Comparison of ENCODE assay signal across 9 cellular contexts in genomic region chr6:165663736-165664552, GRCh38. TPM values are rescaled to one million over a fixed set of nuclear protein-coding genes. Genes with fewer than 3 reads are reported as not detected.
DNase-seq lines count a peak whose midpoint lies in the region; ATAC-seq and TF ChIP-seq lines count a peak whose summit lies in the region.
"Had no signal": no experiment of that assay in that cellular context is flagged by ENCODE, and none has a peak within 500 bp of the region (broad histone marks: within the 10 kb centered on the region; RNA-seq: fewer than 3 reads in every experiment).

No MANE protein-coding gene starts in this region.

- no peak overlapping the region for H3K27ac Mint-ChIP-seq in nephron progenitor cell

- no peaks in the 10 kb centered on the region for H4K20me1 ChIP-seq in KMS-11 (ENCODE audit: insufficient read depth)

- no peaks in the 10 kb centered on the region for H3K4me1 ChIP-seq in KMS-11 (ENCODE audit: low read depth, poor library complexity, severe bottlenecking)
- peaks cover 25 to 54% (median 31%) of the 10 kb centered on the region in 3 donors for H3K4me1 ChIP-seq in esophagus squamous epithelium

- no peaks in the 10 kb centered on the region for H3K9me3 ChIP-seq in esophagus squamous epithelium

- peaks cover 59% of the 10 kb centered on the region for H3K27me3 Mint-ChIP-seq in nephron progenitor cell (ENCODE audit: low read depth, poor library complexity)

- peak overlapping the region; percentile 73; the same call in 1 of the 2 replicates for H2AFZ ChIP-seq in KMS-11 (ENCODE audit: low read depth)

- peak overlapping the region; percentile 39; the same call in 1 of the 2 replicates for H3K4me2 ChIP-seq in KMS-11

- no peaks in the 10 kb centered on the region for H3K9me3 Mint-ChIP-seq in nephron progenitor cell

- no peaks in the 10 kb centered on the region for H3K36me3 ChIP-seq in KMS-11 (ENCODE audit: insufficient read depth)
- H3K36me3 ChIP-seq in esophagus squamous epithelium, result no peaks in the 10 kb centered on the region

- WGBS in esophagus squamous epithelium, 2 donors, result 5 to 7% methylated on average over 25 to 27 of the region's 48 CpGs

- intact Hi-C loops in esophagus squamous epithelium (cut with DNase I), result no loop called here

- H3K27ac ChIP-seq in KMS-11, result no peak overlapping the region
- H3K27ac ChIP-seq in esophagus squamous epithelium, result peak overlapping the region in 1 of 4 donors; percentile 46

- H3K36me3 Mint-ChIP-seq in nephron progenitor cell (ENCODE audit: low read depth), result no peaks in the 10 kb centered on the region

- peaks cover 43% of the 10 kb centered on the region for H3K4me1 Mint-ChIP-seq in nephron progenitor cell

- no peak for TF ChIP-seq CTCF in KMS-11 (conservative IDR thresholded peaks at IDR 0.05; ENCODE audit: low read depth, low read length)
- no peak for TF ChIP-seq CTCF in esophagus squamous epithelium (IDR thresholded peaks at IDR 0.05)
- TF ChIP-seq CTCF in nephron progenitor cell (IDR thresholded peaks at IDR 0.05), result no peak

- no peaks in the 10 kb centered on the region for H3K27me3 ChIP-seq in KMS-11 (ENCODE audit: insufficient read depth, low read depth)
- peaks cover 15 to 100% (median 22%) of the 10 kb centered on the region in 4 donors for H3K27me3 ChIP-seq in esophagus squamous epithelium

- H3K9ac ChIP-seq in KMS-11, result no peak overlapping the region

- H3K4me3 Mint-ChIP-seq in nephron progenitor cell, result peak overlapping the region; percentile 85

- in situ Hi-C loops in ACHN (cut with HindIII; ENCODE audit: low pct_ligation_motif_present, low pct_unique_long_range_greater_than_20kb, low sequenced_read_pairs), result no loop called here

- no peak overlapping the region for H3K4me3 ChIP-seq in KMS-11 (IDR thresholded peaks at IDR 0.05; ENCODE audit: insufficient read depth, low read depth, low read length)
- H3K4me3 ChIP-seq in esophagus squamous epithelium, result peak overlapping the region; percentile 32 to 65 (median 46)

- no peak for TF ChIP-seq POLR2A in esophagus squamous epithelium (IDR thresholded peaks at IDR 0.05)

- H3K79me2 ChIP-seq in KMS-11 (ENCODE audit: insufficient read depth, low read depth), result no peaks in the 10 kb centered on the region

- DNase-seq in ACHN (peak; percentile 37), esophagus squamous epithelium (lab: John Stamatoyannopoulos, UW) (no peak), nephron progenitor cell (peak; percentile 43), NCI-H146 (lab: John Stamatoyannopoulos, UW) (no peak)
- DNase-seq: GF-D8 had no signal

- ATAC-seq in HG03095 (IDR thresholded peaks at IDR 0.05; ENCODE audit: unreplicated experiment), result no peak
- ATAC-seq in GM19467 (IDR thresholded peaks at IDR 0.05; ENCODE audit: unreplicated experiment), result no peak
- no peak for ATAC-seq in HG03469 (IDR thresholded peaks at IDR 0.05; ENCODE audit: unreplicated experiment)

RNA-seq across cellular contexts. Expression of gene PDE10A, which starts 0.9 kb away (rescaled TPM):
- 1 to 10 TPM in 3 of 4 donors, under 1 TPM in 1; 0.27 to 3.1 (median 1.4) TPM for total RNA-seq in esophagus squamous epithelium

Comparison
In these comparisons a context has a peak if more than half of its experiments do, and no peak if none do; other contexts are left out.
1. DNase-seq: peak in ACHN (single experiment) and nephron progenitor cell (single experiment); none in esophagus squamous epithelium (single experiment) and NCI-H146 (single experiment).